Comparison of ENCODE assay signal across 9 cellular contexts in the genomic region with DNA sequence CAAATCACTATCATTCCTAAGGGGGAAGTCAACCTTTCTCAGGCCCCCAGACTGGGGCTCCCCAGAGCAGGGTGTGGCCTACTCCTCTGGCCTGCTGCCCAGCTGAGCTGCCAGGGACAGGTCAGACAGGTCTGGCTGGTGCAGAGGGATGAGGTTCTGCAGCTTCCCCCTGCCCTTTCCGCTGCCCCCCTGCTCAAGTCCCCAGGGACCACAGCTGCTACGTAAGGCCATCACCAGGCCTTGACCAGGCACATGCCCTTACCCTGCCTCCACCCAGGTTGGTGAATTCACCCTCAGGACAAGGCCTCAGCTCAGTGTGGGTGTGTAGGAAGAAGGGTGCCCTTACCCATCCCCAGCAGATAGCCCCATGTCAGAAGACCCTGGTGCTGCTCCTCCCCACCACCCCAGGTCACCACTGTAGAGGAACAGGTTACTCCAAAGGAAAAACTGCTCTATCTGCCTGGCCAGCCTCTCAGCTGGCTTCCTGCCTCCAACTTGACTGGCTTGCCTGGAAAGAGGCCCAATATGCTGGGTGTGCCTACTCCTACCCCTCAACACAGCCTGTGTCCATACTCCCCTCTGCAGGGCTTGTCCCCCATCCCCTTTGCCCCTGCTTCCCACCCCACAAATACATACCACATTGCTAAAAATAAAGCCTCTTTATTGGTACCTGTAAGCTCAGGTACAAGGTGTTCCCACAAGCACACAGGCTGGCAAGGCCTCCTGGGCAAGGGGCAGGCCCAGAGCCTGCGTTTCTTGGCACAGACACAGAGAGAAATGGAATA. TPM values are rescaled to one million over a fixed set of nuclear protein-coding genes. Genes with fewer than 3 reads are reported as not detected.
DNase-seq lines count a peak whose midpoint lies in the region; ATAC-seq and TF ChIP-seq lines count a peak whose summit lies in the region.
"Had no signal": no experiment of that assay in that cellular context is flagged by ENCODE, and none has a peak within 500 bp of the region (broad histone marks: within the 10 kb centered on the region; RNA-seq: fewer than 3 reads in every experiment).

No MANE protein-coding gene starts in this region.

- ATAC-seq in esophagus mucosa: peak; percentile 88
- ATAC-seq in HG02970 (IDR thresholded peaks at IDR 0.05; ENCODE audit: low FRiP score, unreplicated experiment): no peak
- ATAC-seq in GM19351 (IDR thresholded peaks at IDR 0.05; ENCODE audit: unreplicated experiment): no peak
- no peak for ATAC-seq in GM18498 (IDR thresholded peaks at IDR 0.05; ENCODE audit: unreplicated experiment)

- H3K9me3 ChIP-seq in OCI-LY1 (ENCODE audit: low read length) (no peaks in the 10 kb centered on the region), trophoblast cell (ENCODE audit: insufficient read depth, low read depth, low read length) (no peaks in the 10 kb centered on the region)

- H3K4me2 ChIP-seq in OCI-LY1 (ENCODE audit: low read length) (no peak overlapping the region), trophoblast cell (ENCODE audit: low read length) (peak overlapping the region; percentile 29)

- no CpG with 5 or more reads among the region's 3 CpGs for WGBS in trophoblast cell (ENCODE audit: extremely low coverage, insufficient coverage, insufficient read length)

- H3K27me3 ChIP-seq in OCI-LY1 (ENCODE audit: insufficient read depth, low read length) (no peaks in the 10 kb centered on the region), trophoblast cell (ENCODE audit: insufficient read depth, low read length) (no peaks in the 10 kb centered on the region)

- H3K9ac ChIP-seq in OCI-LY1 (ENCODE audit: low read length) (no peak overlapping the region), trophoblast cell (ENCODE audit: low read length) (peak overlapping the region; percentile 6)

- H3K4me3 ChIP-seq in OCI-LY1 (ENCODE audit: low read depth, low read length, poor library complexity, severe bottlenecking): no peak overlapping the region
- no peak overlapping the region for H3K4me3 ChIP-seq in trophoblast cell (ENCODE audit: low read depth, low read length)

- H3K23ac ChIP-seq in trophoblast cell (ENCODE audit: low read length): no peak overlapping the region

- H4K91ac ChIP-seq in trophoblast cell (ENCODE audit: low read depth, low read length): no peak overlapping the region

- H3K79me2 ChIP-seq in OCI-LY1 (ENCODE audit: insufficient read depth, low read length) (no peaks in the 10 kb centered on the region), trophoblast cell (ENCODE audit: control insufficient read depth, insufficient read depth, low read length, poor library complexity) (peaks cover 7% of the 10 kb centered on the region)

- H4K12ac ChIP-seq in trophoblast cell (ENCODE audit: low read depth, low read length): no peak overlapping the region

- H3K27ac ChIP-seq in OCI-LY1 (ENCODE audit: low read depth, low read length, poor library complexity, severe bottlenecking) (peak overlapping the region; percentile 66), trophoblast cell (ENCODE audit: low read depth, low read length) (peak overlapping the region; percentile 31)

- H2BK5ac ChIP-seq in trophoblast cell (ENCODE audit: low read depth, low read length, poor library complexity): no peak overlapping the region

- DNase-seq in DMS153 (lab: John Stamatoyannopoulos, UW) (peak; percentile 29), trophoblast cell (peak; percentile 78 to 86), SW480 (ENCODE audit: low spot score) (no peak)
- DNase-seq: amniotic stem cell had no signal

- peaks cover 10% of the 10 kb centered on the region for H3K79me1 ChIP-seq in trophoblast cell (ENCODE audit: low read length)

- H2AK5ac ChIP-seq in trophoblast cell (ENCODE audit: low read length): no peak overlapping the region

- H3K36me3 ChIP-seq in OCI-LY1 (ENCODE audit: insufficient read depth, low read length) (peaks cover 56% of the 10 kb centered on the region), trophoblast cell (ENCODE audit: control insufficient read depth in 1 of 2, insufficient read depth in 2 of 2, low read length in 2 of 2) (peaks cover 57 to 64% of the 10 kb centered on the region in 2 experiments)

- no peak overlapping the region for H3K4ac ChIP-seq in trophoblast cell (ENCODE audit: low read depth, low read length)

- H3K4me1 ChIP-seq in OCI-LY1 (ENCODE audit: insufficient read depth, low read length, severe bottlenecking): peaks cover 25% of the 10 kb centered on the region
- peaks cover 34 to 44% of the 10 kb centered on the region in 2 experiments for H3K4me1 ChIP-seq in trophoblast cell (ENCODE audit: control insufficient read depth in 1 of 2, insufficient read depth in 2 of 2, low read length in 2 of 2)

- TF ChIP-seq CTCF in OCI-LY1 (IDR thresholded peaks at IDR 0.05; ENCODE audit: low read length): no peak

- H3F3A ChIP-seq in OCI-LY1 (ENCODE audit: insufficient read depth, low read length): no peaks in the 10 kb centered on the region

- peak overlapping the region; percentile 1 for H4K8ac ChIP-seq in trophoblast cell (ENCODE audit: low read depth, low read length)

- H3K14ac ChIP-seq in trophoblast cell (ENCODE audit: low read length): no peak overlapping the region

- peak overlapping the region; percentile 27 for H3K18ac ChIP-seq in trophoblast cell (ENCODE audit: low read length)

- no peaks in the 10 kb centered on the region for H4K20me1 ChIP-seq in OCI-LY1 (ENCODE audit: insufficient read depth, low read length)

- no peak overlapping the region for H2BK120ac ChIP-seq in trophoblast cell (ENCODE audit: insufficient read depth, low read length, poor library complexity)

- H2BK12ac ChIP-seq in trophoblast cell (ENCODE audit: low read length): no peak overlapping the region

- no peaks in the 10 kb centered on the region for H3K9me2 ChIP-seq in OCI-LY1 (ENCODE audit: low read depth, low read length)

- H2AFZ ChIP-seq in OCI-LY1 (ENCODE audit: low read length) (no peak overlapping the region), trophoblast cell (ENCODE audit: insufficient read depth, low read length, poor library complexity) (no peak overlapping the region)

RNA-seq across cellular contexts. Expression of gene CSRNP1, which starts 12.0 kb away (rescaled TPM):
- total RNA-seq in esophagus mucosa: 15.4 TPM
- 35.6 and 35.8 TPM in 2 replicates for polyA plus RNA-seq in trophoblast cell (2013)

RNA-seq across cellular contexts. Expression of gene TTC21A, which starts 33.9 kb away (rescaled TPM):
- 2.3 TPM for total RNA-seq in esophagus mucosa
- polyA plus RNA-seq in trophoblast cell (2013): 1.8 and 2.1 TPM in 2 replicates

RNA-seq across cellular contexts. Expression of gene GORASP1, which starts 34.0 kb away (rescaled TPM):
- 23.5 TPM for total RNA-seq in esophagus mucosa
- 19.6 and 19.9 TPM in 2 replicates for polyA plus RNA-seq in trophoblast cell (2013)

RNA-seq across cellular contexts. Expression of gene XIRP1, which starts 51.0 kb away (rescaled TPM):
- not detected for total RNA-seq in esophagus mucosa
- 0.05 and 0.07 TPM in 2 replicates for polyA plus RNA-seq in trophoblast cell (2013)
